22 cellular contexts compared by ENCODE assay signal in genomic region chr18:55876254-55876653, GRCh38.
DNase-seq lines count a peak whose midpoint lies in the region; ATAC-seq, FAIRE-seq and TF ChIP-seq lines count a peak whose summit lies in the region.
"Had no signal": no experiment of that assay in that cellular context is flagged by ENCODE, and none has a peak within 500 bp of the region (broad histone marks: within the 10 kb centered on the region; RNA-seq: fewer than 3 reads in every experiment).

No MANE protein-coding gene starts in this region.

- peaks cover 34% of the 10 kb centered on the region for H3F3A ChIP-seq in neural progenitor cell (ENCODE audit: low read depth)

- no peak for ATAC-seq in HepG2
- ATAC-seq in right lobe of liver = no peak
- no peak for ATAC-seq in GM21447 (IDR thresholded peaks at IDR 0.05; ENCODE audit: unreplicated experiment)
- ATAC-seq: CD8-positive, alpha-beta T cell; GM12878 had no signal

- FAIRE-seq in HepG2 (lab: Jason Lieb, UNC) = no peak
- FAIRE-seq: GM12878, GM19239 had no signal

- no peaks in the 10 kb centered on the region for H3K36me3 ChIP-seq in HepG2 (replicated peaks in 1 of 2; ENCODE audit: control insufficient read depth in 1 of 2, insufficient read depth in 2 of 2, low read length in 2 of 2)
- H3K36me3 ChIP-seq in right lobe of liver = no peaks in the 10 kb centered on the region
- no peaks in the 10 kb centered on the region for H3K36me3 ChIP-seq in neural progenitor cell
- no peaks in the 10 kb centered on the region for H3K36me3 ChIP-seq in colonic mucosa
- no peaks in the 10 kb centered on the region for H3K36me3 ChIP-seq in vagina
- H3K36me3 ChIP-seq: BLaER1 had no signal

- no peak overlapping the region for H3K4me3 ChIP-seq in HepG2 (replicated peaks in 1 of 3; ENCODE audit: insufficient read depth in 1 of 3, low read depth in 2 of 3, low read length in 3 of 3)
- H3K4me3 ChIP-seq in right lobe of liver = no peak overlapping the region
- H3K4me3 ChIP-seq in dorsolateral prefrontal cortex = no peak overlapping the region
- H3K4me3 ChIP-seq in neural progenitor cell = peak overlapping the region; percentile 9
- H3K4me3 ChIP-seq in colonic mucosa = no peak overlapping the region
- no peak overlapping the region for H3K4me3 ChIP-seq in vagina
- H3K4me3 ChIP-seq: BLaER1, GM12878 had no signal

- H2AFZ ChIP-seq in HepG2 (ENCODE audit: low read length) (no peak overlapping the region), neural progenitor cell (replicated peaks) (no peak overlapping the region)

- WGBS in HepG2 (ENCODE audit: low lambda C conversion rate) = 0% methylated on average over 2 of the region's 2 CpGs
- WGBS in right lobe of liver (ENCODE audit: insufficient coverage, low coverage, low lambda C conversion rate, missing lambda C conversion rate) = 54% methylated on average over 2 of the region's 2 CpGs

- H3K9me3 ChIP-seq in HepG2 (ENCODE audit: low read length) (peaks cover 55% of the 10 kb centered on the region), right lobe of liver (no peaks in the 10 kb centered on the region), neural progenitor cell (ENCODE audit: low read depth) (no peaks in the 10 kb centered on the region), colonic mucosa (no peaks in the 10 kb centered on the region), vagina (no peaks in the 10 kb centered on the region)
- H3K9me3 ChIP-seq: BLaER1 had no signal

- no peak overlapping the region for H3K9ac ChIP-seq in HepG2 (ENCODE audit: insufficient read depth, low read depth, low read length)
- H3K9ac ChIP-seq in neural progenitor cell = no peak overlapping the region
- no peak overlapping the region for H3K9ac ChIP-seq in colonic mucosa (ENCODE audit: low read depth in 2 of 2, low read length in 2 of 2)
- H3K9ac ChIP-seq: BLaER1 had no signal

- H3K27ac ChIP-seq in HepG2 (ENCODE audit: extremely low read length, insufficient read depth, low read length) (no peak overlapping the region), right lobe of liver (no peak overlapping the region), dorsolateral prefrontal cortex (peak overlapping the region in 49 of 59 donors; percentile 29 to 95 (median 84)), neural progenitor cell (peak overlapping the region; percentile 70), temporal lobe (ENCODE audit: low read depth, low read length) (peak overlapping the region; percentile 22), colonic mucosa (no peak overlapping the region), vagina (no peak overlapping the region)
- H3K27ac ChIP-seq: BLaER1, C4-2B had no signal

- CTCF ChIA-PET in HepG2 (lab: Yijun Ruan, JAX; ENCODE audit: low intra/inter-chr PET ratio, low total read pairs) = no interaction called here

- peaks cover 45% of the 10 kb centered on the region for H3K4me1 Mint-ChIP-seq in neural progenitor cell
- H3K4me1 Mint-ChIP-seq: CD4-positive, CD25-positive, alpha-beta regulatory T cell had no signal

- H4K20me1 ChIP-seq in HepG2 (ENCODE audit: insufficient read depth, low read length) (no peaks in the 10 kb centered on the region), neural progenitor cell (ENCODE audit: low read depth) (no peaks in the 10 kb centered on the region)
- H4K20me1 ChIP-seq: BLaER1 had no signal

- H3K27me3 Mint-ChIP-seq in neural progenitor cell (ENCODE audit: insufficient read depth, low read depth) = no peaks in the 10 kb centered on the region
- H3K27me3 Mint-ChIP-seq: B cell; CD4-positive, CD25-positive, alpha-beta regulatory T cell had no signal

- H3K36me3 Mint-ChIP-seq in neural progenitor cell = no peaks in the 10 kb centered on the region
- H3K36me3 Mint-ChIP-seq: CD4-positive, CD25-positive, alpha-beta regulatory T cell; CD8-positive, alpha-beta T cell had no signal

- no peaks in the 10 kb centered on the region for H3K4me1 ChIP-seq in HepG2 (ENCODE audit: insufficient read depth, low read length)
- H3K4me1 ChIP-seq in right lobe of liver = no peaks in the 10 kb centered on the region
- H3K4me1 ChIP-seq in neural progenitor cell = peaks cover 66% of the 10 kb centered on the region
- no peaks in the 10 kb centered on the region for H3K4me1 ChIP-seq in colonic mucosa
- H3K4me1 ChIP-seq in vagina = no peaks in the 10 kb centered on the region

- no peaks in the 10 kb centered on the region for H3K9me3 Mint-ChIP-seq in neural progenitor cell
- H3K9me3 Mint-ChIP-seq: CD8-positive, alpha-beta T cell had no signal

- H3K79me2 ChIP-seq in HepG2 (ENCODE audit: insufficient read depth, low read length) = no peaks in the 10 kb centered on the region
- H3K79me2 ChIP-seq in neural progenitor cell (ENCODE audit: low read depth) = no peaks in the 10 kb centered on the region

- no peak for TF ChIP-seq POLR2A in HepG2 (IDR thresholded peaks at IDR 0.05; ENCODE audit: insufficient read depth in 1 of 2, low read depth in 2 of 2, low read length in 2 of 2)
- TF ChIP-seq POLR2A in right lobe of liver (IDR thresholded peaks at IDR 0.05) = no peak
- no peak for TF ChIP-seq POLR2A in vagina (IDR thresholded peaks at IDR 0.05)

- intact Hi-C loops in HepG2 (cut with micrococcal nuclease; ENCODE audit: unreplicated experiment) (no loop called here), right lobe of liver (cut with DNase I) (no loop called here), dorsolateral prefrontal cortex (cut with DNase I) (loop anchor here in 1 of 2 donors (5.0 to 10.0 kb wide), 2 partner anchors 121 to 509 kb away; no protein-coding TSS in a partner anchor), colonic mucosa (cut with DNase I) (no loop called here), vagina (cut with DNase I) (no loop called here)

- H3K4me2 ChIP-seq in HepG2 (ENCODE audit: low read depth, low read length) (no peak overlapping the region), neural progenitor cell (peak overlapping the region; percentile 59)
- H3K4me2 ChIP-seq: BLaER1 had no signal

- H3K4me3 Mint-ChIP-seq in neural progenitor cell = no peak overlapping the region
- H3K4me3 Mint-ChIP-seq: B cell; CD4-positive, CD25-positive, alpha-beta regulatory T cell; CD8-positive, alpha-beta T cell had no signal

- TF ChIP-seq EP300 in HepG2 (IDR thresholded peaks at IDR 0.05; ENCODE audit: low read depth in 2 of 2, low read length in 2 of 2) (no peak), HepG2 (CRISPR knock-in tag; IDR thresholded peaks at IDR 0.05; ENCODE audit: borderline replicate concordance) (no peak)

- TF ChIP-seq CTCF in HepG2 (CRISPR knock-in tag; IDR thresholded peaks at IDR 0.05) (no peak), right lobe of liver (IDR thresholded peaks at IDR 0.05) (no peak), dorsolateral prefrontal cortex (IDR thresholded peaks at IDR 0.05 in 54 of 56, conservative IDR thresholded peaks at IDR 0.05 in 2 of 56; ENCODE audit: low read depth in 1 of 56, partially characterized antibody in 56 of 56) (no peak), neural progenitor cell (IDR thresholded peaks at IDR 0.05) (no peak), colonic mucosa (IDR thresholded peaks at IDR 0.05) (no peak), vagina (IDR thresholded peaks at IDR 0.05) (no peak)

- no peak for DNase-seq in HepG2 (ENCODE audit: low spot score)
- no peak for DNase-seq in right lobe of liver
- no peak for DNase-seq in dorsolateral prefrontal cortex
- DNase-seq in neural progenitor cell (ENCODE audit: low spot score) = no peak
- DNase-seq in colonic mucosa = no peak
- DNase-seq in vagina (ENCODE audit: extremely low spot score in 2 of 2) = no peak
- DNase-seq: CD4-positive, CD25-positive, alpha-beta regulatory T cell; CD8-positive, alpha-beta T cell; DMS 273 treated with DMSO at 0.1 percent for 48 hours; DMS79; EL; GDM1; GOT3; H7; HCEC 1CT had no signal

- BruUV-seq in HepG2 (replicated peaks; lab: Mats Ljungman, UMichigan) = no TSS peak

- POLR2A ChIA-PET in HepG2 (lab: Yijun Ruan, JAX) = no interaction called here

- H3K27me3 ChIP-seq in HepG2 (ENCODE audit: control insufficient read depth in 1 of 2, insufficient read depth in 2 of 2, low read length in 2 of 2) = no peaks in the 10 kb centered on the region
- H3K27me3 ChIP-seq in right lobe of liver = no peaks in the 10 kb centered on the region
- no peaks in the 10 kb centered on the region for H3K27me3 ChIP-seq in dorsolateral prefrontal cortex
- no peaks in the 10 kb centered on the region for H3K27me3 ChIP-seq in neural progenitor cell
- H3K27me3 ChIP-seq in colonic mucosa = no peaks in the 10 kb centered on the region
- H3K27me3 ChIP-seq in vagina = no peaks in the 10 kb centered on the region
- H3K27me3 ChIP-seq: BLaER1 had no signal

- H3K27ac Mint-ChIP-seq in neural progenitor cell = no peak overlapping the region
- H3K27ac Mint-ChIP-seq: B cell; CD4-positive, CD25-positive, alpha-beta regulatory T cell; CD8-positive, alpha-beta T cell had no signal

- no peak for TF ChIP-seq RAD21 in HepG2 (CRISPR knock-in tag; IDR thresholded peaks at IDR 0.05)

- in situ Hi-C loops in HepG2 (cut with HindIII; ENCODE audit: extremely low pct_ligation_motif_present, low pct_unique_long_range_greater_than_20kb) = no loop called here

TF ChIP-seq in HepG2, 621 proteins besides CTCF, POLR2A, EP300 and RAD21:
- TF ChIP-seq ZNF337 (CRISPR knock-in tag; IDR thresholded peaks at IDR 0.05; ENCODE audit: borderline replicate concordance, low read depth) (no peak), CEBPB (IDR thresholded peaks at IDR 0.05; ENCODE audit: borderline replicate concordance, low read depth, low read length) (peak; percentile 7; the same call in 1 of the 2 replicates), CREB3 (CRISPR knock-in tag; IDR thresholded peaks at IDR 0.05) (no peak), KAT2B (IDR thresholded peaks at IDR 0.05; ENCODE audit: borderline replicate concordance, low read depth, low read length) (no peak)

Comparison
In these comparisons a context has a peak if more than half of its experiments do, and no peak if none do; other contexts are left out.
1. H3K27ac ChIP-seq: peak in dorsolateral prefrontal cortex (49 of 59), neural progenitor cell (single experiment) and temporal lobe (single experiment); none in HepG2 (single experiment), right lobe of liver (0 of 3), colonic mucosa (single experiment) and vagina (single experiment).